8 cellular contexts compared by ENCODE assay signal in genomic region chr19:48999481-49000325, GRCh38. TPM values are rescaled to one million over a fixed set of nuclear protein-coding genes. Genes with fewer than 3 reads are reported as not detected.
DNase-seq lines count a peak whose midpoint lies in the region; ATAC-seq, FAIRE-seq and TF ChIP-seq lines count a peak whose summit lies in the region.

No MANE protein-coding gene starts in this region.

- TF ChIP-seq CTCF in Panc1 (IDR thresholded peaks at IDR 0.05) = peak; percentile 82
- TF ChIP-seq CTCF in spleen (IDR thresholded peaks at IDR 0.05 in 8 of 11, conservative IDR thresholded peaks at IDR 0.05 in 3 of 11) = peak; percentile 31 to 76 (median 52)

- DNase-seq in NCI-H82 (lab: John Stamatoyannopoulos, UW) = peak; percentile 71
- no peak for DNase-seq in NCI-H82 treated with DMSO at 0.1 percent for 48 hours (lab: John Stamatoyannopoulos, UW; ENCODE audit: unreplicated experiment)
- DNase-seq in Panc1 (ENCODE audit: low read depth, low spot score) = no peak
- peak; percentile 82 for DNase-seq in glomerular visceral epithelial cell (ENCODE audit: extremely low spot score)
- DNase-seq in spleen = peak; percentile 87
- no peak for DNase-seq in frontal cortex (ENCODE audit: low spot score in 2 of 2)
- no peak for DNase-seq in NCI-H1105 treated with DMSO at 0.1 percent for 48 hours (lab: John Stamatoyannopoulos, UW)

- no peaks in the 10 kb centered on the region for H3K9me3 Mint-ChIP-seq in activated T-helper 17 cell treated with anti-CD3 and anti-CD28 coated beads, Interleukin-2, amount 50 U/mL, for 72 hours

- no peak for FAIRE-seq in frontal cortex (lab: Jason Lieb, UNC)

- TF ChIP-seq POLR2A in spleen (IDR thresholded peaks at IDR 0.05) = no peak

- H3K27ac ChIP-seq in Panc1 (ENCODE audit: low read length) (no peak overlapping the region), spleen (no peak overlapping the region)

- in situ Hi-C loops in Panc1 (cut with HindIII; ENCODE audit: low pct_unique_long_range_greater_than_20kb, low sequenced_read_pairs) = no loop called here

- H3K27me3 ChIP-seq in Panc1 (ENCODE audit: control insufficient read depth, insufficient read depth, low read length) (no peaks in the 10 kb centered on the region), spleen (replicated peaks in 1 of 7) (no peaks in the 10 kb centered on the region)

- no peak overlapping the region for H3K4me3 Mint-ChIP-seq in activated T-helper 17 cell treated with anti-CD3 and anti-CD28 coated beads, Interleukin-2, amount 50 U/mL, for 72 hours

- WGBS in spleen, 5 donors = 60 to 70% (median 63%) methylated on average over 14 to 16 of the region's 16 CpGs

- no TSS peak for BruUV-seq in Panc1 (replicated peaks; lab: Mats Ljungman, UMichigan)

- peaks cover 12% of the 10 kb centered on the region for H3K4me1 Mint-ChIP-seq in activated T-helper 17 cell treated with anti-CD3 and anti-CD28 coated beads, Interleukin-2, amount 50 U/mL, for 72 hours

- H3K4me1 ChIP-seq in Panc1 (ENCODE audit: control insufficient read depth, insufficient read depth, low read length) (no peaks in the 10 kb centered on the region), spleen (peaks cover 2 to 24% (median 7%) of the 10 kb centered on the region in 6 donors)

- H3K9me3 ChIP-seq in Panc1 (ENCODE audit: control insufficient read depth, insufficient read depth, low read depth, low read length) (no peaks in the 10 kb centered on the region), spleen (no peaks in the 10 kb centered on the region)

- H3K4me3 ChIP-seq in Panc1 (ENCODE audit: low read depth in 2 of 2, low read length in 2 of 2) = no peak overlapping the region
- H3K4me3 ChIP-seq in spleen = no peak overlapping the region

- H3K36me3 Mint-ChIP-seq in activated T-helper 17 cell treated with anti-CD3 and anti-CD28 coated beads, Interleukin-2, amount 50 U/mL, for 72 hours (ENCODE audit: low read depth) = peaks cover 54% of the 10 kb centered on the region

- H3K27me3 Mint-ChIP-seq in activated T-helper 17 cell treated with anti-CD3 and anti-CD28 coated beads, Interleukin-2, amount 50 U/mL, for 72 hours = no peaks in the 10 kb centered on the region

- intact Hi-C loops in Panc1 (cut with micrococcal nuclease; ENCODE audit: unreplicated experiment) (no loop called here), spleen (cut with DNase I; ENCODE audit: low total_unique reads) (no loop called here)

- CTCF ChIA-PET in Panc1 (lab: Charles Lee) = interaction anchor here (0.5 to 1.1 kb wide), 7 partner anchors 9 to 258 kb away, joined by 3 to 10 read pairs (median 4); partner anchors contain the start of gene NTF4

- H3K27ac Mint-ChIP-seq in activated T-helper 17 cell treated with anti-CD3 and anti-CD28 coated beads, Interleukin-2, amount 50 U/mL, for 72 hours = no peak overlapping the region

- H3K36me3 ChIP-seq in Panc1 (ENCODE audit: control insufficient read depth, insufficient read depth, low read length) = peaks cover 4% of the 10 kb centered on the region; the same call in 1 of the 2 replicates
- peaks cover 4 to 56% (median 20%) of the 10 kb centered on the region in 6 donors for H3K36me3 ChIP-seq in spleen

- peak; percentile 89 for ATAC-seq in Panc1
- ATAC-seq in activated T-helper 17 cell treated with anti-CD3 and anti-CD28 coated beads, Interleukin-2, amount 50 U/mL, for 72 hours (replicated peaks) = peak; percentile 95

- POLR2A ChIA-PET in Panc1 (lab: Charles Lee) = interaction anchor here (0.6 kb wide), 1 partner anchor 360 kb away, joined by 9 read pairs; no protein-coding TSS in a partner anchor

RNA-seq across cellular contexts. Expression of gene RUVBL2, which starts 6.0 kb away (rescaled TPM):
- total RNA-seq in Panc1 (2021; ENCODE audit: unreplicated experiment) = 170 TPM
- polyA plus RNA-seq in Panc1 (2012; ENCODE audit: insufficient read length) = 236 TPM
- total RNA-seq in activated T-helper 17 cell treated with anti-CD3 and anti-CD28 coated beads, Interleukin-2, amount 50 U/mL, for 72 hours = 100 to 1,000 TPM; 100 to 166 TPM
- total RNA-seq in spleen = 10 to 100 TPM; 32.0 to 46.9 (median 38.4) TPM
- 10 to 100 TPM; 46.7 to 58.4 (median 53.5) TPM for polyA plus RNA-seq in spleen
- 121 TPM for total RNA-seq in frontal cortex

RNA-seq across cellular contexts. Expression of gene GYS1, which starts 6.6 kb away (rescaled TPM):
- 20.2 TPM for total RNA-seq in Panc1 (2021; ENCODE audit: unreplicated experiment)
- 31.7 TPM for polyA plus RNA-seq in Panc1 (2012; ENCODE audit: insufficient read length)
- 10 to 100 TPM; 50.8 to 99.9 TPM for total RNA-seq in activated T-helper 17 cell treated with anti-CD3 and anti-CD28 coated beads, Interleukin-2, amount 50 U/mL, for 72 hours
- 10 to 100 TPM; 23.3 to 47.1 (median 32.1) TPM for total RNA-seq in spleen
- 10 to 100 TPM; 11.9 to 20.0 (median 15.1) TPM for polyA plus RNA-seq in spleen
- 12.6 TPM for total RNA-seq in frontal cortex

RNA-seq across cellular contexts. Expression of gene LHB, which starts 17.2 kb away (rescaled TPM):
- 0.39 TPM for total RNA-seq in Panc1 (2021; ENCODE audit: unreplicated experiment)
- 1.9 TPM for polyA plus RNA-seq in Panc1 (2012; ENCODE audit: insufficient read length)
- not detected for total RNA-seq in activated T-helper 17 cell treated with anti-CD3 and anti-CD28 coated beads, Interleukin-2, amount 50 U/mL, for 72 hours
- under 1 TPM in 1 of 7 donors, not detected in 6; 0.79 TPM for total RNA-seq in spleen
- 1 to 10 TPM in 2 of 3 donors, under 1 TPM in 1; 0.50 to 1.5 (median 1.5) TPM for polyA plus RNA-seq in spleen
- total RNA-seq in frontal cortex = not detected

RNA-seq across cellular contexts. Expression of gene CGB3, which starts 24.4 kb away (rescaled TPM):
- total RNA-seq in Panc1 (2021; ENCODE audit: unreplicated experiment) (not detected), spleen (not detected), frontal cortex (not detected)
- polyA plus RNA-seq in Panc1 (2012; ENCODE audit: insufficient read length) = 0.50 TPM
- not detected for total RNA-seq in activated T-helper 17 cell treated with anti-CD3 and anti-CD28 coated beads, Interleukin-2, amount 50 U/mL, for 72 hours
- not detected for polyA plus RNA-seq in spleen

RNA-seq across cellular contexts. Expression of gene CGB2, which starts 32.0 kb away (rescaled TPM):
- total RNA-seq in Panc1 (2021; ENCODE audit: unreplicated experiment) (not detected), spleen (not detected), frontal cortex (not detected)
- not detected for polyA plus RNA-seq in Panc1 (2012; ENCODE audit: insufficient read length)
- total RNA-seq in activated T-helper 17 cell treated with anti-CD3 and anti-CD28 coated beads, Interleukin-2, amount 50 U/mL, for 72 hours = not detected
- polyA plus RNA-seq in spleen = not detected

Comparison
In these comparisons a context has a peak if more than half of its experiments do, and no peak if none do; other contexts are left out.
1. DNase-seq: peak in NCI-H82 (single experiment), glomerular visceral epithelial cell (single experiment) and spleen (single experiment); none in NCI-H82 treated with DMSO at 0.1 percent for 48 hours (single experiment), Panc1 (single experiment), frontal cortex (0 of 2) and NCI-H1105 treated with DMSO at 0.1 percent for 48 hours (single experiment).